ENCODE assay signal across 10 cellular contexts in the genomic region with DNA sequence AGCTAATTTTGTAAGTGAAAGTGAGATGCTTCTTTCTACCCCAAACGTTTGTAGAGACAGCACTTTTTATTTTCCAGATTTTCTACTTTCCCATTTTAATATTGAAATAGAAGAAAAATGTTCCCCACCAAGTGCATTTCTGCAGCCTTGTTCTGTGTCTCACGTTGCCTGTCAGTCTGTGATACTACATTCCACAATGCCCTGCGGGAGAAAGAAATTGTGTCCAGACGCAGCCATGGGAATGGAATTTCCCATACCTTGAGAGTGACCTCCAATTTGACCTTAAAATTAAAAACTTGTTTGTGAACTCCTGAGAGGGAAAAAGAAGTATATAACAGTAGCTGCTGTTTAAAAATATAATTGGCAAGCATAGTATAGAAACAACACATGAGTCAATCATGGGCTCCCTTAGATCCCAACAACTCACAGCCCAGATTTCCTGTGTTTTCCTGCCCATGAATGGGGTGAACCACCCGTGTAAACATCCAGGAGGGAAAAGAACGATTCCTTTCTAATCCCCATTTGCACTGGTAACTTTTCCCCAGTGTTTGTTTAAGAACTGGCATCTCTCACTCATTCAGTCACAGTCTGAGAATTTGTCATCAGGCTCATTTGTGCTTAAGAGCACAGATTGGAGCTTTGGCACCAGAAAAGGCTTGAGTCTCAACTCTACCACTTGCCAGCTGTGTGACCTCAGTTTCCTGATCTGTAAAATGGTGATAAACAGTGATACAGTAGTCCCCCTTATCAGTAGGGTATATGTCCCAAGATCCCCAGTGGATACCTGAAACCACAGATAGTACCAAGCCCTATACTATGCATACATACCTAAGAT.
DNase-seq lines count a peak whose midpoint lies in the region; ATAC-seq and TF ChIP-seq lines count a peak whose summit lies in the region.
"Had no signal": no experiment of that assay in that cellular context is flagged by ENCODE, and none has a peak within 500 bp of the region (broad histone marks: within the 10 kb centered on the region; RNA-seq: fewer than 3 reads in every experiment).

No MANE protein-coding gene starts in this region.

- H3K36me3 Mint-ChIP-seq in neural crest cell (ENCODE audit: low read depth): no peaks in the 10 kb centered on the region
- no peaks in the 10 kb centered on the region for H3K36me3 Mint-ChIP-seq in activated naive CD4-positive, alpha-beta T cell treated with anti-CD3 and anti-CD28 coated beads for 36 hours (ENCODE audit: low read depth)
- no peaks in the 10 kb centered on the region for H3K36me3 Mint-ChIP-seq in activated CD4-positive, alpha-beta T cell treated with anti-CD3 and anti-CD28 coated beads, Interleukin-2, amount 10 ng/mL, durations not matched to agents 7 days and 5 days (ENCODE audit: low read depth)

- peaks cover 17% of the 10 kb centered on the region for H3K4me1 Mint-ChIP-seq in neural crest cell
- H3K4me1 Mint-ChIP-seq in activated naive CD4-positive, alpha-beta T cell treated with anti-CD3 and anti-CD28 coated beads for 36 hours (ENCODE audit: low read depth): no peaks in the 10 kb centered on the region
- H3K4me1 Mint-ChIP-seq in activated CD4-positive, alpha-beta T cell treated with anti-CD3 and anti-CD28 coated beads, Interleukin-2, amount 10 ng/mL, durations not matched to agents 7 days and 5 days: no peaks in the 10 kb centered on the region

- DNase-seq in neural crest cell (ENCODE audit: low read depth, low spot score): no peak
- DNase-seq in GM13977 (ENCODE audit: low spot score): no peak
- DNase-seq in activated CD4-positive, alpha-beta T cell treated with anti-CD3 and anti-CD28 coated beads, Interleukin-2, amount 50 U/mL, for 1 hour: no peak
- no peak for DNase-seq in activated naive CD4-positive, alpha-beta T cell treated with anti-CD3 and anti-CD28 coated beads for 36 hours
- DNase-seq in activated CD4-positive, alpha-beta T cell treated with anti-CD3 and anti-CD28 coated beads, Interleukin-2, amount 10 ng/mL, durations not matched to agents 7 days and 5 days: no peak
- DNase-seq: cortex of kidney, NCI-H2107 had no signal

- POLR2A ChIA-PET in activated CD4-positive, alpha-beta T cell treated with anti-CD3 and anti-CD28 coated beads, Interleukin-2, amount 10 ng/mL, durations not matched to agents 7 days and 5 days (lab: Charles Lee): no interaction called here

- CTCF ChIA-PET in activated naive CD4-positive, alpha-beta T cell treated with anti-CD3 and anti-CD28 coated beads for 36 hours (lab: Charles Lee): interaction anchor here (0.7 kb wide), 1 partner anchor 332 kb away, joined by 3 read pairs; no protein-coding TSS in a partner anchor
- CTCF ChIA-PET in activated CD4-positive, alpha-beta T cell treated with anti-CD3 and anti-CD28 coated beads, Interleukin-2, amount 10 ng/mL, durations not matched to agents 7 days and 5 days (lab: Charles Lee): no interaction called here

- no peak for TF ChIP-seq CTCF in neural crest cell (conservative IDR thresholded peaks at IDR 0.05)
- no peak for TF ChIP-seq CTCF in GM13977 (IDR thresholded peaks at IDR 0.05; ENCODE audit: extremely low read depth, insufficient read depth, missing control alignments)

- H3K9me3 Mint-ChIP-seq in neural crest cell: peaks cover 7% of the 10 kb centered on the region
- H3K9me3 Mint-ChIP-seq in activated naive CD4-positive, alpha-beta T cell treated with anti-CD3 and anti-CD28 coated beads for 36 hours: peaks cover 3% of the 10 kb centered on the region
- H3K9me3 Mint-ChIP-seq in activated CD4-positive, alpha-beta T cell treated with anti-CD3 and anti-CD28 coated beads, Interleukin-2, amount 10 ng/mL, durations not matched to agents 7 days and 5 days: no peaks in the 10 kb centered on the region

- intact Hi-C loops in activated naive CD4-positive, alpha-beta T cell treated with anti-CD3 and anti-CD28 coated beads for 36 hours (cut with micrococcal nuclease): no loop called here

- no peak overlapping the region for H3K4me3 Mint-ChIP-seq in neural crest cell
- no peak overlapping the region for H3K4me3 Mint-ChIP-seq in activated naive CD4-positive, alpha-beta T cell treated with anti-CD3 and anti-CD28 coated beads for 36 hours
- no peak overlapping the region for H3K4me3 Mint-ChIP-seq in activated CD4-positive, alpha-beta T cell treated with anti-CD3 and anti-CD28 coated beads, Interleukin-2, amount 10 ng/mL, durations not matched to agents 7 days and 5 days

- ATAC-seq in GM19043 (IDR thresholded peaks at IDR 0.05; ENCODE audit: low read depth, unreplicated experiment): peak; percentile 26
- ATAC-seq in HG02623 (IDR thresholded peaks at IDR 0.05; ENCODE audit: unreplicated experiment): peak; percentile 20
- ATAC-seq in HG03469 (IDR thresholded peaks at IDR 0.05; ENCODE audit: unreplicated experiment): peak; percentile 25

- in situ Hi-C loops in GM13977 (cut with MboI; ENCODE audit: low pct_unique_long_range_greater_than_20kb, low sequenced_read_pairs, unreplicated experiment): no loop called here

- peak overlapping the region; percentile 20 for H3K27ac Mint-ChIP-seq in neural crest cell (ENCODE audit: unreplicated experiment)
- no peak overlapping the region for H3K27ac Mint-ChIP-seq in activated naive CD4-positive, alpha-beta T cell treated with anti-CD3 and anti-CD28 coated beads for 36 hours
- H3K27ac Mint-ChIP-seq in activated CD4-positive, alpha-beta T cell treated with anti-CD3 and anti-CD28 coated beads, Interleukin-2, amount 10 ng/mL, durations not matched to agents 7 days and 5 days: no peak overlapping the region

- no peaks in the 10 kb centered on the region for H3K27me3 Mint-ChIP-seq in neural crest cell (ENCODE audit: low read depth)
- H3K27me3 Mint-ChIP-seq in activated naive CD4-positive, alpha-beta T cell treated with anti-CD3 and anti-CD28 coated beads for 36 hours (ENCODE audit: low read depth): no peaks in the 10 kb centered on the region
- H3K27me3 Mint-ChIP-seq in activated CD4-positive, alpha-beta T cell treated with anti-CD3 and anti-CD28 coated beads, Interleukin-2, amount 10 ng/mL, durations not matched to agents 7 days and 5 days: no peaks in the 10 kb centered on the region
